In the genomic region with DNA sequence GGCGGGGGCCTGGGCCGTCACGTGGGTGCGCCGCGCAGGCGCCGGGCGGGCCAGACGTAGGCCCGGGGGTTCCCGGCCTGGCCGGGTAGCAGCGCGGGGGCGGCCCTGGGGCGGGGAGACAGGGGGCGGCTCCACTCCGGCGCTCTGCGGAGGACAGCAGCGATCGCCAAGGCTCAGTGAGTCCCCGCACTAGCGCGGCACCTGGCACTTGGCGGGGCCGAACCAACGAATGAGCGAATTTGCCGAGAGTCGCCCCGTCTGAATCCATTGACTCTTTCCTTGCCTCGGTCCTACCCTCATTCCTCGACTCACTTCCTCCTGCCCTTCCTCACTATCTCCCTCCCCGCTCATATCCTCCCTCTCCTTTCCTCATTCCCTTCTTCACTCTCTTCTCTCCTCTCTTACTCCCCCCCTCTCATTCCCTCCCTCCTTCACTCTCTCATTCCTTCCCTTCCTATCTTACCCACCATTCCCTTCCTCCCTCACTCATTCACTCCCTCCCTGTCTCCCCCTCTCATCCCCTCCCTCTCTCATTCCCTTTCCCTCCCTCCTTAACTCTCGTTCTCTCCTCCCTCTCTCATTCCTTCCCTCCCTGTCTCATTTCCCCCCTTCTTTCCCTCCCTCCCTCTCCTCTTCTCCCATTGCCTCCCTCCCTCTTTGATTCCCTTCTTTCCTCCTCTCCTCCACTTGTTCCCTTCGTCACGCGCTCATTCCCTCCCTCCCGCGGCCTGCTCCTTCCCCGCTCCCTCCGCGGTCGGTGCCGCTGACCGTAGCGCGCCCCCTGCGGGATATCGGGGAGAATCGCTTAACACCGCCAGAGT, we compare ENCODE assay signal across 8 cellular contexts. TPM values are rescaled to one million over a fixed set of nuclear protein-coding genes. Genes with fewer than 3 reads are reported as not detected.
DNase-seq lines count a peak whose midpoint lies in the region; ATAC-seq and TF ChIP-seq lines count a peak whose summit lies in the region.

No MANE protein-coding gene starts in this region.

- peak; percentile 89 for ATAC-seq in GM19324 (IDR thresholded peaks at IDR 0.05; ENCODE audit: low FRiP score, unreplicated experiment)
- ATAC-seq in HG03460 (IDR thresholded peaks at IDR 0.05; ENCODE audit: unreplicated experiment), result peak; percentile 74
- peak; percentile 93 to 96 (median 94) for ATAC-seq in right lobe of liver

- no peaks in the 10 kb centered on the region for H3K9me3 ChIP-seq in right lobe of liver

- peak overlapping the region; percentile 80 for H3K27ac Mint-ChIP-seq in activated CD4-positive, alpha-beta memory T cell treated with anti-CD3 and anti-CD28 coated beads for 36 hours

- H3K36me3 ChIP-seq in right lobe of liver, result no peaks in the 10 kb centered on the region

- H3K27me3 Mint-ChIP-seq in activated CD4-positive, alpha-beta memory T cell treated with anti-CD3 and anti-CD28 coated beads for 36 hours, result no peaks in the 10 kb centered on the region

- POLR2A ChIA-PET in activated CD4-positive, alpha-beta memory T cell treated with anti-CD3 and anti-CD28 coated beads for 36 hours (lab: Charles Lee), result interaction anchor here (0.6 to 3.3 kb wide), 2 partner anchors 11 to 72 kb away, joined by 3 to 14 read pairs; partner anchors contain the start of gene MED15

- WGBS in right lobe of liver (ENCODE audit: insufficient coverage, low coverage, low lambda C conversion rate, missing lambda C conversion rate), result 0% methylated on average over 21 of the region's 54 CpGs

- intact Hi-C loops in activated CD4-positive, alpha-beta memory T cell treated with anti-CD3 and anti-CD28 coated beads for 36 hours (cut with micrococcal nuclease), result loop anchor here (1.0 to 10.0 kb wide), 6 partner anchors 11 to 129 kb away; partner anchors contain the start of gene MED15
- intact Hi-C loops in right lobe of liver (cut with DNase I), result no loop called here

- H3K4me3 ChIP-seq in right lobe of liver, result peak overlapping the region; percentile 80 to 85 (median 84)

- H3K27me3 ChIP-seq in right lobe of liver, result no peaks in the 10 kb centered on the region

- no peaks in the 10 kb centered on the region for H3K36me3 Mint-ChIP-seq in activated CD4-positive, alpha-beta memory T cell treated with anti-CD3 and anti-CD28 coated beads for 36 hours

- peaks cover 0 to 14% (median 3%) of the 10 kb centered on the region in 4 donors for H3K4me1 ChIP-seq in right lobe of liver

- TF ChIP-seq CTCF in C4-2B (conservative IDR thresholded peaks at IDR 0.05), result peak; percentile 98
- TF ChIP-seq CTCF in right lobe of liver (IDR thresholded peaks at IDR 0.05), result peak; percentile 71 to 87 (median 85)

- CTCF ChIA-PET in activated CD4-positive, alpha-beta memory T cell treated with anti-CD3 and anti-CD28 coated beads for 36 hours (lab: Charles Lee), result interaction anchor here (1.0 to 1.7 kb wide), 5 partner anchors 33 to 78 kb away, joined by 3 to 4 read pairs (median 3); no protein-coding TSS in a partner anchor

- H3K9me3 Mint-ChIP-seq in activated CD4-positive, alpha-beta memory T cell treated with anti-CD3 and anti-CD28 coated beads for 36 hours, result no peaks in the 10 kb centered on the region

- peaks cover 31% of the 10 kb centered on the region for H3K4me1 Mint-ChIP-seq in activated CD4-positive, alpha-beta memory T cell treated with anti-CD3 and anti-CD28 coated beads for 36 hours (ENCODE audit: low read depth)

- peak overlapping the region; percentile 86 for H3K4me3 Mint-ChIP-seq in activated CD4-positive, alpha-beta memory T cell treated with anti-CD3 and anti-CD28 coated beads for 36 hours

- peak; percentile 77 for TF ChIP-seq POLR2A in right lobe of liver (IDR thresholded peaks at IDR 0.05)

- peak; percentile 40 for DNase-seq in NCI-H748 treated with DMSO at 0.1 percent for 48 hours (lab: John Stamatoyannopoulos, UW)
- peak; percentile 95 for DNase-seq in activated CD4-positive, alpha-beta memory T cell treated with anti-CD3 and anti-CD28 coated beads for 36 hours
- DNase-seq in dermis microvascular lymphatic vessel endothelial cell (ENCODE audit: low read depth in 2 of 2), result peak; percentile 75 to 96
- DNase-seq in right lobe of liver, result peak; percentile 95 to 96 (median 95)
- peak; percentile 91 for DNase-seq in stimulated activated CD4-positive, alpha-beta T cell treated with anti-CD3 and anti-CD28 coated beads, Interleukin-4, amount 100 ng/mL, for 24 hours

- H3K27ac ChIP-seq in C4-2B, result peak overlapping the region; percentile 75
- peak overlapping the region; percentile 44 to 90 (median 85) for H3K27ac ChIP-seq in right lobe of liver

RNA-seq across cellular contexts. Expression of gene KLHL22, which starts 0.5 kb away (rescaled TPM):
- total RNA-seq in activated CD4-positive, alpha-beta memory T cell treated with anti-CD3 and anti-CD28 coated beads for 36 hours, result 10 to 100 TPM; 23.3 to 25.5 TPM
- total RNA-seq in dermis microvascular lymphatic vessel endothelial cell (14.9 and 23.6 TPM in 2 replicates), right lobe of liver (10 to 100 TPM in 3 of 6 experiments, 1 to 10 TPM in 3; 9.0 to 14.2 (median 10.2) TPM)

RNA-seq across cellular contexts. Expression of gene MED15, which starts 11.3 kb away (rescaled TPM):
- total RNA-seq in activated CD4-positive, alpha-beta memory T cell treated with anti-CD3 and anti-CD28 coated beads for 36 hours, result 10 to 100 TPM; 93.3 to 97.4 TPM
- 21.3 and 29.5 TPM in 2 replicates for total RNA-seq in dermis microvascular lymphatic vessel endothelial cell
- 10 to 100 TPM; 15.7 to 34.7 (median 23.6) TPM for total RNA-seq in right lobe of liver

RNA-seq across cellular contexts. Expression of gene SCARF2, which starts 58.4 kb away (rescaled TPM):
- total RNA-seq in activated CD4-positive, alpha-beta memory T cell treated with anti-CD3 and anti-CD28 coated beads for 36 hours, result under 1 TPM; 0.43 to 0.70 TPM
- total RNA-seq in dermis microvascular lymphatic vessel endothelial cell, result 4.6 and 7.1 TPM in 2 replicates
- 1 to 10 TPM; 1.1 to 3.4 (median 1.8) TPM for total RNA-seq in right lobe of liver

Comparison
In these comparisons a context has a peak if more than half of its experiments do, and no peak if none do; other contexts are left out.
1. Peak in every context shown above with its lines: DNase-seq, ATAC-seq, H3K4me3 ChIP-seq and H3K27ac ChIP-seq.
2. DNase-seq: peak in every context shown above with its lines; median percentile 95 in activated CD4-positive, alpha-beta memory T cell treated with anti-CD3 and anti-CD28 coated beads for 36 hours; 95 in right lobe of liver; 91 in stimulated activated CD4-positive, alpha-beta T cell treated with anti-CD3 and anti-CD28 coated beads, Interleukin-4, amount 100 ng/mL, for 24 hours; 86 in dermis microvascular lymphatic vessel endothelial cell; 40 in NCI-H748 treated with DMSO at 0.1 percent for 48 hours.